1 cellular context compared by ENCODE assay signal in genomic region chr4:146235654-146236570, GRCh38.
TF ChIP-seq lines count a peak whose summit lies in the region.

No MANE protein-coding gene starts in this region.

TF ChIP-seq in K562, 482 proteins besides CTCF, POLR2A, EP300 and RAD21 (continued from another document and continues in another):
- TF ChIP-seq MGA (IDR thresholded peaks at IDR 0.05), result peak; percentile 41; the same call in 1 of the 2 replicates
- TF ChIP-seq, protein P1, sequence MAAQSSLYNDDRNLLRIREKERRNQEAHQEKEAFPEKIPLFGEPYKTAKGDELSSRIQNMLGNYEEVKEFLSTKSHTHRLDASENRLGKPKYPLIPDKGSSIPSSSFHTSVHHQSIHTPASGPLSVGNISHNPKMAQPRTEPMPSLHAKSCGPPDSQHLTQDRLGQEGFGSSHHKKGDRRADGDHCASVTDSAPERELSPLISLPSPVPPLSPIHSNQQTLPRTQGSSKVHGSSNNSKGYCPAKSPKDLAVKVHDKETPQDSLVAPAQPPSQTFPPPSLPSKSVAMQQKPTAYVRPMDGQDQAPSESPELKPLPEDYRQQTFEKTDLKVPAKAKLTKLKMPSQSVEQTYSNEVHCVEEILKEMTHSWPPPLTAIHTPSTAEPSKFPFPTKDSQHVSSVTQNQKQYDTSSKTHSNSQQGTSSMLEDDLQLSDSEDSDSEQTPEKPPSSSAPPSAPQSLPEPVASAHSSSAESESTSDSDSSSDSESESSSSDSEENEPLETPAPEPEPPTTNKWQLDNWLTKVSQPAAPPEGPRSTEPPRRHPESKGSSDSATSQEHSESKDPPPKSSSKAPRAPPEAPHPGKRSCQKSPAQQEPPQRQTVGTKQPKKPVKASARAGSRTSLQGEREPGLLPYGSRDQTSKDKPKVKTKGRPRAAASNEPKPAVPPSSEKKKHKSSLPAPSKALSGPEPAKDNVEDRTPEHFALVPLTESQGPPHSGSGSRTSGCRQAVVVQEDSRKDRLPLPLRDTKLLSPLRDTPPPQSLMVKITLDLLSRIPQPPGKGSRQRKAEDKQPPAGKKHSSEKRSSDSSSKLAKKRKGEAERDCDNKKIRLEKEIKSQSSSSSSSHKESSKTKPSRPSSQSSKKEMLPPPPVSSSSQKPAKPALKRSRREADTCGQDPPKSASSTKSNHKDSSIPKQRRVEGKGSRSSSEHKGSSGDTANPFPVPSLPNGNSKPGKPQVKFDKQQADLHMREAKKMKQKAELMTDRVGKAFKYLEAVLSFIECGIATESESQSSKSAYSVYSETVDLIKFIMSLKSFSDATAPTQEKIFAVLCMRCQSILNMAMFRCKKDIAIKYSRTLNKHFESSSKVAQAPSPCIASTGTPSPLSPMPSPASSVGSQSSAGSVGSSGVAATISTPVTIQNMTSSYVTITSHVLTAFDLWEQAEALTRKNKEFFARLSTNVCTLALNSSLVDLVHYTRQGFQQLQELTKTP (IDR thresholded peaks at IDR 0.05; ENCODE audit: low read depth in 1 of 2, partially characterized antibody in 2 of 2), result no peak
- no peak for TF ChIP-seq U2AF1 (optimal IDR thresholded peaks at IDR 0.05; ENCODE audit: low read depth, low read length)
- TF ChIP-seq ATF1 (CRISPR knock-in tag; IDR thresholded peaks at IDR 0.05), result no peak
- no peak for TF ChIP-seq ATF1 (tag; IDR thresholded peaks at IDR 0.05)
- peak; percentile 44; the same call in 1 of the 2 replicates for TF ChIP-seq CEBPB (tag; IDR thresholded peaks at IDR 0.05)
- no peak for TF ChIP-seq ZEB2 (IDR thresholded peaks at IDR 0.05)
- peak; percentile 65 for TF ChIP-seq CEBPG (CRISPR knock-in tag; IDR thresholded peaks at IDR 0.05)
- peak; percentile 91 to 92 for TF ChIP-seq CEBPG (tag; conservative IDR thresholded peaks at IDR 0.05 in 1 of 2, IDR thresholded peaks at IDR 0.05 in 1 of 2)
- no peak for TF ChIP-seq SMARCA4 (IDR thresholded peaks at IDR 0.05)
- peak; percentile 94 for TF ChIP-seq ZNF766 (CRISPR knock-in tag; conservative IDR thresholded peaks at IDR 0.05)
- TF ChIP-seq NR2C1 (IDR thresholded peaks at IDR 0.05), result no peak
- TF ChIP-seq NR2C1 (tag; IDR thresholded peaks at IDR 0.05), result 0 out of 2 replicates have a peak, but pooled peaks have one; percentile 41
- TF ChIP-seq, protein P2, sequence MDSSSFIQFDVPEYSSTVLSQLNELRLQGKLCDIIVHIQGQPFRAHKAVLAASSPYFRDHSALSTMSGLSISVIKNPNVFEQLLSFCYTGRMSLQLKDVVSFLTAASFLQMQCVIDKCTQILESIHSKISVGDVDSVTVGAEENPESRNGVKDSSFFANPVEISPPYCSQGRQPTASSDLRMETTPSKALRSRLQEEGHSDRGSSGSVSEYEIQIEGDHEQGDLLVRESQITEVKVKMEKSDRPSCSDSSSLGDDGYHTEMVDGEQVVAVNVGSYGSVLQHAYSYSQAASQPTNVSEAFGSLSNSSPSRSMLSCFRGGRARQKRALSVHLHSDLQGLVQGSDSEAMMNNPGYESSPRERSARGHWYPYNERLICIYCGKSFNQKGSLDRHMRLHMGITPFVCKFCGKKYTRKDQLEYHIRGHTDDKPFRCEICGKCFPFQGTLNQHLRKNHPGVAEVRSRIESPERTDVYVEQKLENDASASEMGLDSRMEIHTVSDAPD (CRISPR knock-in tag; IDR thresholded peaks at IDR 0.05), result no peak
- TF ChIP-seq ZBTB1 (CRISPR knock-in tag; IDR thresholded peaks at IDR 0.05; ENCODE audit: borderline replicate concordance, low read depth), result no peak
- TF ChIP-seq GTF2E2 (tag; IDR thresholded peaks at IDR 0.05), result no peak
- no peak for TF ChIP-seq MTF1 (CRISPR knock-in tag; IDR thresholded peaks at IDR 0.05; ENCODE audit: borderline replicate concordance)
- no peak for TF ChIP-seq ZNF668 (CRISPR knock-in tag; IDR thresholded peaks at IDR 0.05)
- no peak for TF ChIP-seq CBX3 (IDR thresholded peaks at IDR 0.05; ENCODE audit: borderline replicate concordance in 1 of 2, low read length in 2 of 2)
- no peak for TF ChIP-seq ZNF316 (IDR thresholded peaks at IDR 0.05)
- peak; percentile 31; the same call in 1 of the 2 replicates for TF ChIP-seq ZNF395 (CRISPR knock-in tag; IDR thresholded peaks at IDR 0.05)
- TF ChIP-seq ATF4 (CRISPR knock-in tag; IDR thresholded peaks at IDR 0.05), result peak; percentile 87
- TF ChIP-seq, protein P3, sequence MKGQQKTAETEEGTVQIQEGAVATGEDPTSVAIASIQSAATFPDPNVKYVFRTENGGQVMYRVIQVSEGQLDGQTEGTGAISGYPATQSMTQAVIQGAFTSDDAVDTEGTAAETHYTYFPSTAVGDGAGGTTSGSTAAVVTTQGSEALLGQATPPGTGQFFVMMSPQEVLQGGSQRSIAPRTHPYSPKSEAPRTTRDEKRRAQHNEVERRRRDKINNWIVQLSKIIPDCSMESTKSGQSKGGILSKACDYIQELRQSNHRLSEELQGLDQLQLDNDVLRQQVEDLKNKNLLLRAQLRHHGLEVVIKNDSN (CRISPR knock-in tag; IDR thresholded peaks at IDR 0.05), result no peak
- TF ChIP-seq ZNF239 (CRISPR knock-in tag; IDR thresholded peaks at IDR 0.05), result no peak
- no peak for TF ChIP-seq ZNF217 (CRISPR knock-in tag; IDR thresholded peaks at IDR 0.05)
- no peak for TF ChIP-seq BHLHE40 (IDR thresholded peaks at IDR 0.05; ENCODE audit: low read length)
